In the genomic region with DNA sequence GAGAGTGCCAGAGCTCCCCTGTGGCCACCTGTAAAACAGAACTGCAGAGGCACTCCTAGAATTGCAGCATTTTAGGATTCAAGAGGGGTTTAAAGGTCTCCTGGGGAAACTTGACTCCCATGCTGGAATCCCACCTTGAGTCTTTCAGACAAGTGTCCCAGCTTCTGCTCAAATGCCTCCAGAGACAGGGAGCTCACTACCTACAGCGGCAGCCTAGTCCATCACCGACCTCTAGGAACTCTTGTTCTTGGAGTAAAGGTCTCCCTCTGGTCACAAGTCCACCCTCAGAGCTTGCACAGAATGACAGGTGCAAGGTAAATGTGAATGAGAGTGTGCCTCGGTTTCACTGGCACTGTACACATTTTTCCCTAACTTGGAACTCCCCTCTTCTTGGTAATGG, we compare ENCODE assay signal across 15 cellular contexts.
DNase-seq lines count a peak whose midpoint lies in the region; ATAC-seq, FAIRE-seq and TF ChIP-seq lines count a peak whose summit lies in the region.
"Had no signal": no experiment of that assay in that cellular context is flagged by ENCODE, and none has a peak within 500 bp of the region (broad histone marks: within the 10 kb centered on the region; RNA-seq: fewer than 3 reads in every experiment).

No MANE protein-coding gene starts in this region.

- peak overlapping the region; percentile 58 for H3K4me2 ChIP-seq in astrocyte (ENCODE audit: low read length)

- no peak for TF ChIP-seq CTCF in CD8-positive, alpha-beta T cell (IDR thresholded peaks at IDR 0.05)
- TF ChIP-seq CTCF in astrocyte (IDR thresholded peaks at IDR 0.05; ENCODE audit: insufficient read depth, low read depth, low read length) = no peak

- intact Hi-C loops in CD8-positive, alpha-beta T cell (cut with DNase I, micrococcal nuclease) = loop anchor here (5.0 to 10.0 kb wide), 4 partner anchors 64 to 1597 kb away; a partner anchor contains a TSS

- H3K4me1 ChIP-seq in CD8-positive, alpha-beta T cell (ENCODE audit: insufficient read depth, low read length) = peaks cover 49% of the 10 kb centered on the region
- H3K4me1 ChIP-seq in HUES64 (ENCODE audit: insufficient read depth, low read length) (peaks cover 52% of the 10 kb centered on the region), astrocyte (ENCODE audit: insufficient read depth, low read length) (peaks cover 19% of the 10 kb centered on the region)

- ATAC-seq in CD8-positive, alpha-beta T cell = no peak
- no peak for ATAC-seq in naive thymus-derived CD8-positive, alpha-beta T cell

- no peak overlapping the region for H3K4me3 ChIP-seq in CD8-positive, alpha-beta T cell (ENCODE audit: low read depth, low read length)
- H3K4me3 ChIP-seq in HUES64 (ENCODE audit: low read length) = no peak overlapping the region
- no peak overlapping the region for H3K4me3 ChIP-seq in astrocyte (ENCODE audit: insufficient read depth, low read depth, low read length)
- H3K4me3 ChIP-seq: left ventricle myocardium inferior, suprapubic skin had no signal

- H3K9me3 ChIP-seq in CD8-positive, alpha-beta T cell (ENCODE audit: low read length) = no peaks in the 10 kb centered on the region
- no peaks in the 10 kb centered on the region for H3K9me3 ChIP-seq in HUES64 (ENCODE audit: insufficient read depth, low read depth, low read length)
- H3K9me3 ChIP-seq in astrocyte (ENCODE audit: insufficient read depth, low read depth, low read length) = no peaks in the 10 kb centered on the region
- H3K9me3 ChIP-seq: suprapubic skin had no signal

- no peak overlapping the region for H2AFZ ChIP-seq in astrocyte (ENCODE audit: low read depth, low read length)

- peak overlapping the region; percentile 88 for H3K27ac Mint-ChIP-seq in CD8-positive, alpha-beta T cell
- peak overlapping the region; percentile 15 for H3K27ac Mint-ChIP-seq in astrocyte (ENCODE audit: unreplicated experiment)
- peak overlapping the region; percentile 88 to 97 (median 92) for H3K27ac Mint-ChIP-seq in naive thymus-derived CD8-positive, alpha-beta T cell

- H3K27ac ChIP-seq in CD8-positive, alpha-beta T cell (ENCODE audit: low read depth, low read length) = no peak overlapping the region
- H3K27ac ChIP-seq in HUES64 (ENCODE audit: low read depth, low read length) (peak overlapping the region; percentile 87), astrocyte (ENCODE audit: low read depth, low read length) (no peak overlapping the region)
- H3K27ac ChIP-seq: left ventricle myocardium inferior, suprapubic skin had no signal

- H4K20me1 ChIP-seq in astrocyte (ENCODE audit: insufficient read depth, low read length) = no peaks in the 10 kb centered on the region

- 79% methylated on average over 2 of the region's 3 CpGs for WGBS in HUES64

- no peak overlapping the region for H3K4me3 Mint-ChIP-seq in CD8-positive, alpha-beta T cell
- H3K4me3 Mint-ChIP-seq in astrocyte (ENCODE audit: unreplicated experiment) = peak overlapping the region; percentile 3
- peak overlapping the region in 9 of 10 donors; percentile 71 to 88 (median 80) for H3K4me3 Mint-ChIP-seq in naive thymus-derived CD8-positive, alpha-beta T cell

- H3K27me3 ChIP-seq in CD8-positive, alpha-beta T cell (ENCODE audit: insufficient read depth, low read length) = no peaks in the 10 kb centered on the region
- H3K27me3 ChIP-seq in HUES64 (ENCODE audit: insufficient read depth, low read length) = no peaks in the 10 kb centered on the region
- peaks cover 3% of the 10 kb centered on the region for H3K27me3 ChIP-seq in astrocyte (ENCODE audit: insufficient read depth, low read length)
- H3K27me3 ChIP-seq: suprapubic skin had no signal

- POLR2A ChIA-PET in CD8-positive, alpha-beta T cell (lab: Charles Lee) = interaction anchor here (1.1 to 5.0 kb wide), 4 partner anchors 17 to 104 kb away, joined by 3 to 30 read pairs (median 4); no protein-coding TSS in a partner anchor
- POLR2A ChIA-PET in naive thymus-derived CD8-positive, alpha-beta T cell (lab: Charles Lee) = interaction anchor here (0.7 to 6.4 kb wide), 9 partner anchors 10 to 338 kb away, joined by 3 to 68 read pairs (median 11); a partner anchor contains a TSS

- H3K4me1 Mint-ChIP-seq in CD8-positive, alpha-beta T cell (ENCODE audit: low read depth) = peaks cover 64% of the 10 kb centered on the region
- peaks cover 33% of the 10 kb centered on the region for H3K4me1 Mint-ChIP-seq in astrocyte (ENCODE audit: low read depth, unreplicated experiment)
- H3K4me1 Mint-ChIP-seq in naive thymus-derived CD8-positive, alpha-beta T cell = peaks cover 41 to 75% (median 73%) of the 10 kb centered on the region in 4 donors

- peaks cover 24% of the 10 kb centered on the region for H3K36me3 ChIP-seq in CD8-positive, alpha-beta T cell (ENCODE audit: insufficient read depth, low read length)
- H3K36me3 ChIP-seq in HUES64 (ENCODE audit: insufficient read depth, low read length) = peaks cover 21% of the 10 kb centered on the region
- no peaks in the 10 kb centered on the region for H3K36me3 ChIP-seq in astrocyte (ENCODE audit: insufficient read depth, low read length)
- H3K36me3 ChIP-seq: suprapubic skin had no signal

- H3K36me3 Mint-ChIP-seq in CD8-positive, alpha-beta T cell = peaks cover 76% of the 10 kb centered on the region
- no peaks in the 10 kb centered on the region for H3K36me3 Mint-ChIP-seq in astrocyte (ENCODE audit: low read depth, unreplicated experiment)
- peaks cover 5 to 70% (median 24%) of the 10 kb centered on the region in 3 donors for H3K36me3 Mint-ChIP-seq in naive thymus-derived CD8-positive, alpha-beta T cell

- no peaks in the 10 kb centered on the region for H3K9me3 Mint-ChIP-seq in CD8-positive, alpha-beta T cell
- H3K9me3 Mint-ChIP-seq in astrocyte (ENCODE audit: unreplicated experiment) = no peaks in the 10 kb centered on the region
- H3K9me3 Mint-ChIP-seq in naive thymus-derived CD8-positive, alpha-beta T cell = no peaks in the 10 kb centered on the region

- CTCF ChIA-PET in CD8-positive, alpha-beta T cell (lab: Charles Lee) = interaction anchor here (1.2 to 8.3 kb wide), 4 partner anchors 30 to 105 kb away, joined by 3 to 131 read pairs (median 4); no protein-coding TSS in a partner anchor

- H3K79me2 ChIP-seq in astrocyte (ENCODE audit: insufficient read depth, low read length) = no peaks in the 10 kb centered on the region

- no peaks in the 10 kb centered on the region for H3K27me3 Mint-ChIP-seq in CD8-positive, alpha-beta T cell (ENCODE audit: low read depth)
- H3K27me3 Mint-ChIP-seq in astrocyte (ENCODE audit: low read depth, unreplicated experiment) = peaks cover 5% of the 10 kb centered on the region
- no peaks in the 10 kb centered on the region for H3K27me3 Mint-ChIP-seq in naive thymus-derived CD8-positive, alpha-beta T cell

- FAIRE-seq in astrocyte (lab: Jason Lieb, UNC) = no peak

- H3K9ac ChIP-seq in HUES64 (ENCODE audit: low read depth, low read length) = peak overlapping the region; percentile 56
- H3K9ac ChIP-seq in astrocyte (ENCODE audit: low read length) = no peak overlapping the region

- DNase-seq in CD8-positive, alpha-beta T cell = no peak
- DNase-seq in astrocyte (ENCODE audit: low read depth) (no peak), NCI-H446 treated with DMSO at 0.1 percent for 48 hours (lab: John Stamatoyannopoulos, UW) (no peak), NK-92 (lab: John Stamatoyannopoulos, UW; ENCODE audit: unreplicated experiment) (no peak), NCI-H187 treated with DMSO at 0.1 percent for 48 hours (lab: John Stamatoyannopoulos, UW) (no peak)
- DNase-seq in naive thymus-derived CD8-positive, alpha-beta T cell = no peak
- DNase-seq: activated CD4-positive, alpha-beta T cell treated with anti-CD3 and anti-CD28 coated beads, Interleukin-2, amount 50 U/mL, for 1 hour; activated effector memory CD4-positive, alpha-beta T cell treated with anti-CD3 and anti-CD28 coated beads, Interleukin-2, amount 50 U/mL, for 16 hours; C1 segment of cervical spinal cord; KG1; left ventricle myocardium inferior; SHP77; T-helper 9 cell had no signal

Comparison
In these comparisons a context has a peak if more than half of its experiments do, and no peak if none do; other contexts are left out.
1. H3K27ac Mint-ChIP-seq: peak in every context shown above with its lines; median percentile 92 in naive thymus-derived CD8-positive, alpha-beta T cell; 88 in CD8-positive, alpha-beta T cell; 15 in astrocyte.